ENCODE assay signal across 8 cellular contexts in genomic region chr19:13781547-13781946, GRCh38. TPM values are rescaled to one million over a fixed set of nuclear protein-coding genes. Genes with fewer than 3 reads are reported as not detected.
DNase-seq lines count a peak whose midpoint lies in the region; ATAC-seq and TF ChIP-seq lines count a peak whose summit lies in the region.

No MANE protein-coding gene starts in this region.

- H3K4me1 Mint-ChIP-seq in T-helper 17 cell = peaks cover 14% of the 10 kb centered on the region
- peaks cover 12% of the 10 kb centered on the region for H3K4me1 Mint-ChIP-seq in activated T-helper 2 cell treated with anti-CD3 and anti-CD28 coated beads, Interferon-gamma antibody, Interleukin-2, Interleukin-4, amounts not matched to agents 10 μg/mL and 5 μg/mL and 100 μg/mL, durations not matched to agents 14 hours and 24 hours and 36 hours (ENCODE audit: low read depth)

- no peak overlapping the region for H3K4me3 Mint-ChIP-seq in T-helper 17 cell
- no peak overlapping the region for H3K4me3 Mint-ChIP-seq in activated T-helper 2 cell treated with anti-CD3 and anti-CD28 coated beads, Interferon-gamma antibody, Interleukin-2, Interleukin-4, amounts not matched to agents 10 μg/mL and 5 μg/mL and 100 μg/mL, durations not matched to agents 14 hours and 24 hours and 36 hours (ENCODE audit: low read depth)

- intact Hi-C loops in head of caudate nucleus (cut with DNase I) = no loop called here
- intact Hi-C loops in sciatic nerve (cut with DNase I) = no loop called here
- intact Hi-C loops in activated T-helper 2 cell treated with anti-CD3 and anti-CD28 coated beads, Interferon-gamma antibody, Interleukin-2, Interleukin-4, amounts not matched to agents 10 μg/mL and 5 μg/mL and 100 μg/mL, durations not matched to agents 14 hours and 24 hours and 36 hours (cut with micrococcal nuclease) = loop anchor here (10.0 kb wide), 1 partner anchor 303 kb away; the partner anchor contains the start of gene C19orf67

- no peaks in the 10 kb centered on the region for H3K9me3 Mint-ChIP-seq in activated T-helper 2 cell treated with anti-CD3 and anti-CD28 coated beads, Interferon-gamma antibody, Interleukin-2, Interleukin-4, amounts not matched to agents 10 μg/mL and 5 μg/mL and 100 μg/mL, durations not matched to agents 14 hours and 24 hours and 36 hours
- H3K9me3 Mint-ChIP-seq in activated naive CD4-positive, alpha-beta T cell treated with anti-CD3 and anti-CD28 coated beads, Interleukin-2, amount 50 U/mL, for 72 hours = no peaks in the 10 kb centered on the region

- H3K36me3 Mint-ChIP-seq in T-helper 17 cell (ENCODE audit: low read depth) = peaks cover 2% of the 10 kb centered on the region
- peaks cover 27% of the 10 kb centered on the region for H3K36me3 Mint-ChIP-seq in activated T-helper 2 cell treated with anti-CD3 and anti-CD28 coated beads, Interferon-gamma antibody, Interleukin-2, Interleukin-4, amounts not matched to agents 10 μg/mL and 5 μg/mL and 100 μg/mL, durations not matched to agents 14 hours and 24 hours and 36 hours (ENCODE audit: low read depth)
- H3K36me3 Mint-ChIP-seq in activated naive CD4-positive, alpha-beta T cell treated with anti-CD3 and anti-CD28 coated beads, Interleukin-2, amount 50 U/mL, for 72 hours = peaks cover 4 to 10% of the 10 kb centered on the region in 2 donors

- H3K27me3 Mint-ChIP-seq in T-helper 17 cell = no peaks in the 10 kb centered on the region
- H3K27me3 Mint-ChIP-seq in activated T-helper 2 cell treated with anti-CD3 and anti-CD28 coated beads, Interferon-gamma antibody, Interleukin-2, Interleukin-4, amounts not matched to agents 10 μg/mL and 5 μg/mL and 100 μg/mL, durations not matched to agents 14 hours and 24 hours and 36 hours (ENCODE audit: low read depth) = no peaks in the 10 kb centered on the region

- H3K27ac Mint-ChIP-seq in T-helper 17 cell = peak overlapping the region; percentile 72
- no peak overlapping the region for H3K27ac Mint-ChIP-seq in activated T-helper 2 cell treated with anti-CD3 and anti-CD28 coated beads, Interferon-gamma antibody, Interleukin-2, Interleukin-4, amounts not matched to agents 10 μg/mL and 5 μg/mL and 100 μg/mL, durations not matched to agents 14 hours and 24 hours and 36 hours
- peak overlapping the region in 1 of 2 donors; percentile 6 for H3K27ac Mint-ChIP-seq in activated naive CD4-positive, alpha-beta T cell treated with anti-CD3 and anti-CD28 coated beads, Interleukin-2, amount 50 U/mL, for 72 hours

- peak; percentile 36 for DNase-seq in NCI-H2107 (lab: John Stamatoyannopoulos, UW)
- DNase-seq in NCI-H2107 treated with DMSO at 0.1 percent for 48 hours (lab: John Stamatoyannopoulos, UW; ENCODE audit: unreplicated experiment) = no peak
- no peak for DNase-seq in T-helper 17 cell
- peak in 24 of 42 donors; percentile 11 to 78 (median 45) for DNase-seq in head of caudate nucleus
- DNase-seq in sciatic nerve (ENCODE audit: low spot score) = peak; percentile 86
- DNase-seq in activated T-helper 2 cell treated with anti-CD3 and anti-CD28 coated beads, Interferon-gamma antibody, Interleukin-2, Interleukin-4, amounts not matched to agents 10 μg/mL and 5 μg/mL and 100 μg/mL, durations not matched to agents 14 hours and 24 hours and 36 hours (ENCODE audit: low spot score) = no peak
- no peak for DNase-seq in GM20000 (ENCODE audit: low spot score)
- no peak for DNase-seq in activated naive CD4-positive, alpha-beta T cell treated with anti-CD3 and anti-CD28 coated beads, Interleukin-2, amount 50 U/mL, for 72 hours (ENCODE audit: low spot score in 2 of 2)

- H3K9me3 ChIP-seq in T-helper 17 cell (ENCODE audit: control insufficient read depth, low read length, poor library complexity, severe bottlenecking) = no peaks in the 10 kb centered on the region

- no peak for ATAC-seq in T-helper 17 cell
- ATAC-seq in sciatic nerve = peak; percentile 89
- ATAC-seq in activated naive CD4-positive, alpha-beta T cell treated with anti-CD3 and anti-CD28 coated beads, Interleukin-2, amount 50 U/mL, for 72 hours = no peak

- TF ChIP-seq CTCF in GM20000 (IDR thresholded peaks at IDR 0.05; ENCODE audit: extremely low read depth, missing control alignments) = no peak

RNA-seq across cellular contexts. Expression of gene C19orf53, which starts 7.3 kb away (rescaled TPM):
- total RNA-seq in T-helper 17 cell = 10 to 100 TPM; 62.4 to 73.0 TPM
- total RNA-seq in sciatic nerve = 63.0 TPM
- total RNA-seq in activated T-helper 2 cell treated with anti-CD3 and anti-CD28 coated beads, Interferon-gamma antibody, Interleukin-2, Interleukin-4, amounts not matched to agents 10 μg/mL and 5 μg/mL and 100 μg/mL, durations not matched to agents 14 hours and 24 hours and 36 hours = 131 and 137 TPM in 2 replicates
- 100 to 1,000 TPM in 1 of 2 donors, 10 to 100 TPM in 1; 92.3 to 134 TPM for total RNA-seq in activated naive CD4-positive, alpha-beta T cell treated with anti-CD3 and anti-CD28 coated beads, Interleukin-2, amount 50 U/mL, for 72 hours

RNA-seq across cellular contexts. Expression of gene ZSWIM4, which starts 13.7 kb away (rescaled TPM):
- total RNA-seq in T-helper 17 cell (1 to 10 TPM; 4.2 to 5.3 TPM), sciatic nerve (8.2 TPM)
- total RNA-seq in activated T-helper 2 cell treated with anti-CD3 and anti-CD28 coated beads, Interferon-gamma antibody, Interleukin-2, Interleukin-4, amounts not matched to agents 10 μg/mL and 5 μg/mL and 100 μg/mL, durations not matched to agents 14 hours and 24 hours and 36 hours = 9.8 and 10.6 TPM in 2 replicates
- total RNA-seq in activated naive CD4-positive, alpha-beta T cell treated with anti-CD3 and anti-CD28 coated beads, Interleukin-2, amount 50 U/mL, for 72 hours = 1 to 10 TPM; 6.3 to 8.8 TPM

RNA-seq across cellular contexts. Expression of gene MRI1, which starts 17.2 kb away (rescaled TPM):
- total RNA-seq in T-helper 17 cell = 10 to 100 TPM; 31.0 to 31.9 TPM
- total RNA-seq in sciatic nerve = 39.9 TPM
- 41.6 and 42.3 TPM in 2 replicates for total RNA-seq in activated T-helper 2 cell treated with anti-CD3 and anti-CD28 coated beads, Interferon-gamma antibody, Interleukin-2, Interleukin-4, amounts not matched to agents 10 μg/mL and 5 μg/mL and 100 μg/mL, durations not matched to agents 14 hours and 24 hours and 36 hours
- 10 to 100 TPM; 39.5 to 46.4 TPM for total RNA-seq in activated naive CD4-positive, alpha-beta T cell treated with anti-CD3 and anti-CD28 coated beads, Interleukin-2, amount 50 U/mL, for 72 hours

Comparison
In these comparisons a context has a peak if more than half of its experiments do, and no peak if none do; other contexts are left out.
1. DNase-seq: peak in NCI-H2107 (single experiment), head of caudate nucleus (24 of 42) and sciatic nerve (single experiment); none in NCI-H2107 treated with DMSO at 0.1 percent for 48 hours (single experiment), T-helper 17 cell (0 of 3), activated T-helper 2 cell treated with anti-CD3 and anti-CD28 coated beads, Interferon-gamma antibody, Interleukin-2, Interleukin-4, amounts not matched to agents 10 μg/mL and 5 μg/mL and 100 μg/mL, durations not matched to agents 14 hours and 24 hours and 36 hours (single experiment), GM20000 (single experiment) and activated naive CD4-positive, alpha-beta T cell treated with anti-CD3 and anti-CD28 coated beads, Interleukin-2, amount 50 U/mL, for 72 hours (0 of 2).